ENCODE assay signal across 8 cellular contexts in the genomic region with DNA sequence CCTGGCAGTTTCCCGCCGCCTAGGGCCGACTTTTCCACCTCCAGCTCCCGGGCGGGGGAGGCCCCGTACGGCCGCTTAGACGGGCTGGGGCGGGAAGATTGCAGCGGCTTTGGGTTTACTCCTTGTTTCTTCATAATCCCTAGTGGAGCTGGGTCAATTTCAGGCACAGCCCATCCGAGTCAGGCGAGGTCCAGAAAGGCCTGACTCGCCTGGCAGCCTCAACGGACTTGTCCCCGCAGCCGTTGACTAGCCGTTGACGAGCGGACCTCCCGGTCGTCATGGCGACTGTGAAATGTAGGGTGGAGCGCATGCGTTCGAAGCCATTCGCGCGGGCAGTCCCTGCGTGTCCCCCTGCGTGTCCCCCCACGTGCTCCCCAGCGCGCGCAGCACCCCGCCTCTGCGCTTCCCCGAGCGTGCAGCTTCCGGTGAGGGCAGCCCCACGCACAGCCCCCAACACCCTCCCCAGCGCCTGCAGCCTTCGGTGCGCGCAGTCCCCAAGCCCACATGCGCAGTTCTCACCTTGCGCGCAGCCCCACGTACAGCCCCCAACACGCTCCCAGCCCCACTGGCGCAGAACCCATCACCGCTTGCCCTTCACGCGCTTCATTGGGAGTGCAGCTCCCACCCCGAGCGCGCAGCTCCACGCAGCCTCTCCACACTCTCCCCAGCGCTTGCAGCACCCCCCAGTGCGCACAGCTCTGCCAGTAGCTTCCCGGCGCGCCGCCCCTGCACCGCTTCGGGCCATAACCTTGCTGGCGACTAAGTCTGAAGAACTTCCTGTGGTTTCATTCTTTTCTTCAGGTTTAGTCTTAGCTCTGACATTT.
DNase-seq lines count a peak whose midpoint lies in the region; ATAC-seq and TF ChIP-seq lines count a peak whose summit lies in the region.

No MANE protein-coding gene starts in this region.

- 2 to 4% (median 3%) methylated on average over 40 to 67 of the region's 67 CpGs for WGBS in spleen, 5 donors

- no peaks in the 10 kb centered on the region for H3K36me3 ChIP-seq in spleen

- peaks cover 25% of the 10 kb centered on the region for H3K4me1 Mint-ChIP-seq in brain
- H3K4me1 Mint-ChIP-seq in immature natural killer cell: peaks cover 0 to 9% of the 10 kb centered on the region in 2 donors

- H3K27ac Mint-ChIP-seq in brain: peak overlapping the region in 4 of 5 experiments; percentile 14 to 85 (median 55)
- no peak overlapping the region for H3K27ac Mint-ChIP-seq in immature natural killer cell

- H3K9me3 ChIP-seq in spleen: no peaks in the 10 kb centered on the region

- TF ChIP-seq CTCF in brain (conservative IDR thresholded peaks at IDR 0.05) (peak in 1 of 2 experiments; percentile 50), spleen (IDR thresholded peaks at IDR 0.05 in 8 of 11, conservative IDR thresholded peaks at IDR 0.05 in 3 of 11) (no peak)

- H3K27me3 ChIP-seq in spleen (replicated peaks in 1 of 7): peaks cover 0 to 48% (median 22%) of the 10 kb centered on the region in 7 donors

- intact Hi-C loops in spleen (cut with DNase I; ENCODE audit: low total_unique reads): no loop called here

- DNase-seq in activated CD8-positive, alpha-beta memory T cell treated with anti-CD3 and anti-CD28 coated beads for 24 hours: peak; percentile 56
- no peak for DNase-seq in activated CD8-positive, alpha-beta memory T cell treated with anti-CD3 and anti-CD28 coated beads, Interleukin-2, amount 50 U/mL, for 4 hours
- DNase-seq in NCI-H774 (lab: John Stamatoyannopoulos, UW): peak; percentile 50
- no peak for DNase-seq in immature natural killer cell
- DNase-seq in spleen: peak; percentile 65
- no peak for DNase-seq in ureter (ENCODE audit: low spot score)

- no peak for ATAC-seq in GM19324 (IDR thresholded peaks at IDR 0.05; ENCODE audit: low FRiP score, unreplicated experiment)

- no peak overlapping the region for H3K27ac ChIP-seq in spleen

- H3K4me3 Mint-ChIP-seq in brain (peak overlapping the region; percentile 81 to 86 (median 83)), immature natural killer cell (peak overlapping the region in 4 of 5 donors; percentile 30 to 58 (median 36))

- no peak for TF ChIP-seq POLR2A in spleen (IDR thresholded peaks at IDR 0.05)

- H3K4me3 ChIP-seq in spleen: peak overlapping the region in 7 of 8 donors; percentile 27 to 65 (median 33)

- peaks cover 6 to 17% (median 15%) of the 10 kb centered on the region in 6 donors for H3K4me1 ChIP-seq in spleen

- peaks cover 29% of the 10 kb centered on the region for H3K27me3 Mint-ChIP-seq in brain
- H3K27me3 Mint-ChIP-seq in immature natural killer cell (ENCODE audit: low read depth in 3 of 3): peaks cover 7 to 19% (median 11%) of the 10 kb centered on the region in 3 donors

- H3K9me3 Mint-ChIP-seq in brain (no peaks in the 10 kb centered on the region), immature natural killer cell (no peaks in the 10 kb centered on the region)

- H3K36me3 Mint-ChIP-seq in brain: no peaks in the 10 kb centered on the region
- H3K36me3 Mint-ChIP-seq in immature natural killer cell: no peaks in the 10 kb centered on the region

Comparison
In these comparisons a context has a peak if more than half of its experiments do, and no peak if none do; other contexts are left out.
1. DNase-seq: peak in activated CD8-positive, alpha-beta memory T cell treated with anti-CD3 and anti-CD28 coated beads for 24 hours (single experiment), NCI-H774 (single experiment) and spleen (single experiment); none in activated CD8-positive, alpha-beta memory T cell treated with anti-CD3 and anti-CD28 coated beads, Interleukin-2, amount 50 U/mL, for 4 hours (single experiment), immature natural killer cell (0 of 3) and ureter (single experiment).
2. H3K27ac Mint-ChIP-seq: peak in brain (4 of 5); none in immature natural killer cell (0 of 6).